21 cellular contexts compared by ENCODE assay signal in the genomic region with DNA sequence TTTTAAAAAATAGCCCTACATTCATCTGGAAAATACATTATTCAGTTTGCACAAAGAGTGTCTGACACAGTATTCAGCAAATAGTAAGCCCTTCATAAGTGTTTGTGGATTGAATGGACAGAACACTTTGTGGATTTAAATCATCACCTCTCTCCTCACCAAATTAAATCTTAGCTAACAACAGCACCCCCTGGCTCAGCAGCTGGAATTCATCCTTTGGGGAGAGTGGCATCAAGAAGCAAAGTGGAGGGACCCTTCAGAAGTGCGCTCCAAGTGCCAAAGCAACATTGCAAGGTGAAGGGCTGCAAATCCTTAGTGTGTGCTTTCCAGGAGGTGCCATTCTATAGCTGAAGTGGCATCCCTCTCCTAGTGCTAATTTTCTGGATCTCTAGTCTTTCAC.
DNase-seq lines count a peak whose midpoint lies in the region; ATAC-seq and TF ChIP-seq lines count a peak whose summit lies in the region.
"Had no signal": no experiment of that assay in that cellular context is flagged by ENCODE, and none has a peak within 500 bp of the region (broad histone marks: within the 10 kb centered on the region; RNA-seq: fewer than 3 reads in every experiment).

No MANE protein-coding gene starts in this region.

- TF ChIP-seq CTCF in RWPE2 (IDR thresholded peaks at IDR 0.05; ENCODE audit: poor library complexity, severe bottlenecking) (peak; percentile 6), endodermal cell (conservative IDR thresholded peaks at IDR 0.05) (peak; percentile 52), parathyroid adenoma (IDR thresholded peaks at IDR 0.05) (peak; percentile 7), A673 (conservative IDR thresholded peaks at IDR 0.05; ENCODE audit: low read depth, low read length) (no peak)

- H3K4me3 ChIP-seq in RWPE2 (ENCODE audit: severe bottlenecking) (no peak overlapping the region), endodermal cell (ENCODE audit: low read length) (no peak overlapping the region), parathyroid adenoma (ENCODE audit: low read depth, low read length) (no peak overlapping the region), A673 (ENCODE audit: low read depth, low read length, poor library complexity, severe bottlenecking) (no peak overlapping the region)

- no peak overlapping the region for H3K27ac ChIP-seq in RWPE2 (ENCODE audit: poor library complexity, severe bottlenecking)
- H3K27ac ChIP-seq in endodermal cell (ENCODE audit: low read depth, low read length) = no peak overlapping the region
- no peak overlapping the region for H3K27ac ChIP-seq in parathyroid adenoma
- no peak overlapping the region for H3K27ac ChIP-seq in A673 (ENCODE audit: low read depth, low read length, poor library complexity, severe bottlenecking)

- H3K4me1 ChIP-seq in RWPE2 (ENCODE audit: insufficient read depth, poor library complexity, severe bottlenecking) (no peaks in the 10 kb centered on the region), endodermal cell (ENCODE audit: control insufficient read depth, insufficient read depth, low read length) (no peaks in the 10 kb centered on the region), parathyroid adenoma (peaks cover 6% of the 10 kb centered on the region), A673 (ENCODE audit: insufficient read depth, low read length, poor library complexity, severe bottlenecking) (no peaks in the 10 kb centered on the region)

- H3K36me3 Mint-ChIP-seq in endodermal cell (ENCODE audit: low read depth) = peaks cover 6% of the 10 kb centered on the region
- H3K36me3 Mint-ChIP-seq: CD4-positive, CD25-positive, alpha-beta regulatory T cell had no signal

- H3K27ac Mint-ChIP-seq in endodermal cell = no peak overlapping the region
- H3K27ac Mint-ChIP-seq: CD4-positive, CD25-positive, alpha-beta regulatory T cell had no signal

- H3K4me1 Mint-ChIP-seq in endodermal cell = no peaks in the 10 kb centered on the region

- 95% methylated on average over 1 of the region's 1 CpG; no CpG with 5 or more reads in 1 of the 2 experiments for WGBS in endodermal cell (ENCODE audit: insufficient coverage in 1 of 2, insufficient read length in 1 of 2), 2 experiments

- H3K27me3 Mint-ChIP-seq in endodermal cell (ENCODE audit: insufficient read depth) = no peaks in the 10 kb centered on the region
- H3K27me3 Mint-ChIP-seq: CD4-positive, CD25-positive, alpha-beta regulatory T cell had no signal

- H3K36me3 ChIP-seq in RWPE2 (ENCODE audit: low read depth) (no peaks in the 10 kb centered on the region), endodermal cell (ENCODE audit: control insufficient read depth, insufficient read depth, low read length) (no peaks in the 10 kb centered on the region), parathyroid adenoma (ENCODE audit: control insufficient read depth, insufficient read depth, low read length) (no peaks in the 10 kb centered on the region), A673 (ENCODE audit: insufficient read depth, low read length, poor library complexity, severe bottlenecking) (no peaks in the 10 kb centered on the region)
- H3K36me3 ChIP-seq: BE2C had no signal

- H3K79me2 ChIP-seq in parathyroid adenoma = no peaks in the 10 kb centered on the region

- no TSS peak for BruUV-seq in A673 (replicated peaks; lab: Mats Ljungman, UMichigan)

- H3K9ac ChIP-seq in endodermal cell (ENCODE audit: extremely low read depth, low read length, poor library complexity, severe bottlenecking) = no peak overlapping the region
- no peak overlapping the region for H3K9ac ChIP-seq in parathyroid adenoma
- H3K9ac ChIP-seq: SK-N-SH had no signal

- H3K4me2 ChIP-seq in parathyroid adenoma (ENCODE audit: low read length) = no peak overlapping the region
- H3K4me2 ChIP-seq: SK-N-SH had no signal

- H3K4me3 Mint-ChIP-seq in endodermal cell = no peak overlapping the region
- H3K4me3 Mint-ChIP-seq: CD4-positive, CD25-positive, alpha-beta regulatory T cell had no signal

- peak; percentile 5 for DNase-seq in NCI-H146 (lab: John Stamatoyannopoulos, UW)
- no peak for DNase-seq in NCI-H146 treated with DMSO at 0.1 percent for 48 hours (lab: John Stamatoyannopoulos, UW; ENCODE audit: unreplicated experiment)
- DNase-seq in RWPE2 (ENCODE audit: low spot score) = no peak
- peak; percentile 53 for DNase-seq in endodermal cell
- no peak for DNase-seq in A673 (ENCODE audit: low spot score)
- DNase-seq: 8988T; BE2C; CD4-positive, CD25-positive, alpha-beta regulatory T cell; COR-L47; DMS 273 treated with DMSO at 0.1 percent for 48 hours; DND-41; NCI-H1105 treated with DMSO at 0.1 percent for 48 hours; NCI-H187; NCI-H2171; NCI-H446; NCI-H526 treated with DMSO at 0.1 percent for 48 hours; SHP77 treated with DMSO at 0.1 percent for 48 hours; SK-N-SH had no signal

- no peak for ATAC-seq in RWPE2 (ENCODE audit: low read depth)
- ATAC-seq in HG03520 (IDR thresholded peaks at IDR 0.05; ENCODE audit: unreplicated experiment) = no peak
- no peak for ATAC-seq in HG02852 (IDR thresholded peaks at IDR 0.05; ENCODE audit: unreplicated experiment)

- peaks cover 19% of the 10 kb centered on the region for H3K9me3 Mint-ChIP-seq in endodermal cell

- H3K27me3 ChIP-seq in RWPE2 (ENCODE audit: insufficient read depth, poor library complexity, severe bottlenecking) (no peaks in the 10 kb centered on the region), endodermal cell (ENCODE audit: control insufficient read depth, insufficient read depth, low read length, poor library complexity, severe bottlenecking) (no peaks in the 10 kb centered on the region), parathyroid adenoma (ENCODE audit: control insufficient read depth, insufficient read depth, low read length) (no peaks in the 10 kb centered on the region), A673 (replicated peaks; ENCODE audit: insufficient read depth, low read depth, low read length, poor library complexity) (no peaks in the 10 kb centered on the region)
- H3K27me3 ChIP-seq: BE2C had no signal

- no peaks in the 10 kb centered on the region for H3K9me3 ChIP-seq in RWPE2 (ENCODE audit: severe bottlenecking)
- H3K9me3 ChIP-seq in endodermal cell (ENCODE audit: control insufficient read depth, low read length) = peaks cover 8% of the 10 kb centered on the region
- H3K9me3 ChIP-seq in parathyroid adenoma (ENCODE audit: control insufficient read depth, low read length) = no peaks in the 10 kb centered on the region
- H3K9me3 ChIP-seq in A673 (ENCODE audit: low read depth, low read length, poor library complexity, severe bottlenecking) = peaks cover 10% of the 10 kb centered on the region
- H3K9me3 ChIP-seq: BE2C had no signal

- POLR2A ChIA-PET in A673 (lab: Charles Lee; ENCODE audit: low non-redundant PET) = no interaction called here

- intact Hi-C loops in A673 (cut with micrococcal nuclease; ENCODE audit: unreplicated experiment) = no loop called here

- CTCF ChIA-PET in A673 (lab: Charles Lee) = no interaction called here

- no peak overlapping the region for H2AFZ ChIP-seq in parathyroid adenoma

Comparison
In these comparisons a context has a peak if more than half of its experiments do, and no peak if none do; other contexts are left out.
1. DNase-seq: peak in NCI-H146 (single experiment) and endodermal cell (single experiment); none in NCI-H146 treated with DMSO at 0.1 percent for 48 hours (single experiment), RWPE2 (single experiment) and A673 (single experiment).